Comparison of ENCODE assay signal across 8 cellular contexts in the genomic region with DNA sequence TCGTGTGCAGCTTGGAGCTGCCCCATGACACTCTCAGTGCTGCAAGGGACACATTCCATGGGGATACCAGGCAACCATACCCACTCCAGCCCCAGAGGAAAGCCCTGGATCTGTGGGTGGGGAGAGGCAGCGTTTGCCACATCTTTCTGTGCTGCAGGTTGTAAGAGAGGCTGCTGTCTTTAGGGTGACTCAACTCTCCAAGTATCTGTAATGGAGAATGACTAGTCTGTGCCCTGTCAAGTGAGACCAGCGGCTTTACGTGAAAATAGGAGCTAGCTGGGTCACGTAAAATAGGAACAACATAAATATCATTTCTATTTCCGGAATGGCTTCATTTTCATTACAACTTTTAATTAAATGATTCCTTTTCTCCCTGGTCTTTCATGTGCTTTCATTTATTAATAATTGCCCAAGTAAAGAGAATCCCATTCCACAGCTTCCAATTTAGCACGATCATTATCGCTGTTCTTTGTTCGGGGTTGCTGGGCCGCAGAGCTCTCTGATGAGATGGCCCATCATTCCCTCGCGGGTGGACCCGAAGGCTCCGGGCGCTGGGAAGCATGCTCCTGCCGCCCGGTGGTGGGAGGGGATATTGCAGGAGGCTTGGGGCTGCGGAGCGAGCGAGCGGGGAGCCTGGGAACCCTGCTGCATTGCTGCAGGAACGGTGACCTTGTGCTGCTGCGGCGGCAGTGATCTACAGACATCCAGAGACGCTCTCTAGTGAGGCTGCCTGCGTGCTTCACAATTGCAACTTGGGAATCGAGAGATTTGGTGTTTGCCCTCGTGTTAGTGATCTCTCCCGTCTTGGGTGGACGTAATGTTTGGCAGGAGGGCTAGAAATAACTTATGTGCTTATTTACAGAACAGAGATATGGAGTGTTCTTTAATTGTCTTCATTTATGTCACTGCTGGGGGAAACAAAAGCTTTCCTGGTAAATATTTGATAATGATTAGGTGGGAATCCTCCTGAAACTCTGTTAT. TPM values are rescaled to one million over a fixed set of nuclear protein-coding genes. Genes with fewer than 3 reads are reported as not detected.
DNase-seq lines count a peak whose midpoint lies in the region; ATAC-seq, FAIRE-seq and TF ChIP-seq lines count a peak whose summit lies in the region.

No MANE protein-coding gene starts in this region.

- no peaks in the 10 kb centered on the region for H4K20me1 ChIP-seq in HepG2 (ENCODE audit: insufficient read depth, low read length)

- CTCF ChIA-PET in HepG2 (lab: Yijun Ruan, JAX; ENCODE audit: low intra/inter-chr PET ratio, low total read pairs) = interaction anchor here (1.0 to 2.8 kb wide), 3 partner anchors 213 to 482 kb away, joined by 4 to 18 read pairs (median 14); partner anchors contain the start of gene PRMT3

- DNase-seq in C1 segment of cervical spinal cord (lab: John Stamatoyannopoulos, UW) = peak in 13 of 14 donors; percentile 8 to 79 (median 37)
- peak; percentile 65 for DNase-seq in GM19238 (ENCODE audit: insufficient read length, low spot score)
- DNase-seq in NCI-H2227 (lab: John Stamatoyannopoulos, UW; ENCODE audit: unreplicated experiment) = peak; percentile 92
- peak; percentile 62 for DNase-seq in activated CD4-positive, CD25-positive, alpha-beta regulatory T cell treated with anti-CD3 and anti-CD28 coated beads, Interleukin-2, amount 50 U/mL, for 72 hours
- DNase-seq in chondrocyte (ENCODE audit: low spot score) = no peak
- peak; percentile 55 for DNase-seq in HepG2 (ENCODE audit: low spot score)
- DNase-seq in stimulated activated CD4-positive, alpha-beta T cell treated with anti-CD3 and anti-CD28 coated beads, TNF-alpha, amount 100 ng/mL, for 48 hours (ENCODE audit: low read depth in 3 of 3) = peak; percentile 39 to 57 (median 46)

- H3K36me3 Mint-ChIP-seq in chondrocyte (ENCODE audit: low read depth) = no peaks in the 10 kb centered on the region

- in situ Hi-C loops in HepG2 (cut with HindIII; ENCODE audit: extremely low pct_ligation_motif_present, low pct_unique_long_range_greater_than_20kb) = loop anchor here (5.0 to 25.0 kb wide), 2 partner anchors 223 to 473 kb away; partner anchors contain the start of gene PRMT3

- ATAC-seq in HG03196 (IDR thresholded peaks at IDR 0.05; ENCODE audit: unreplicated experiment) (peak; percentile 99), HepG2 (peak; percentile 98)

- H3K79me2 ChIP-seq in HepG2 (ENCODE audit: insufficient read depth, low read length) = no peaks in the 10 kb centered on the region

- no peak overlapping the region for H2AFZ ChIP-seq in HepG2 (ENCODE audit: low read length)

- 0 out of 2 replicates have a peak overlapping the region, but pooled peaks have one; percentile 30 for H3K4me2 ChIP-seq in HepG2 (ENCODE audit: low read depth, low read length)

- 6% methylated on average over 27 of the region's 30 CpGs for WGBS in HepG2 (ENCODE audit: low lambda C conversion rate)

- H3K9ac ChIP-seq in HepG2 (ENCODE audit: insufficient read depth, low read depth, low read length) = no peak overlapping the region

- BruUV-seq in HepG2 (replicated peaks; lab: Mats Ljungman, UMichigan) = no TSS peak

- TF ChIP-seq POLR2A in HepG2 (IDR thresholded peaks at IDR 0.05; ENCODE audit: insufficient read depth in 1 of 2, low read depth in 2 of 2, low read length in 2 of 2) = no peak

- TF ChIP-seq EP300 in HepG2 (IDR thresholded peaks at IDR 0.05; ENCODE audit: low read depth in 2 of 2, low read length in 2 of 2) (0 out of 4 replicates have a peak, but pooled peaks of 1 of the 2 experiments have one; percentile 25), HepG2 (CRISPR knock-in tag; IDR thresholded peaks at IDR 0.05; ENCODE audit: borderline replicate concordance) (no peak)

- H3K27me3 ChIP-seq in HepG2 (ENCODE audit: control insufficient read depth in 1 of 2, insufficient read depth in 2 of 2, low read length in 2 of 2) = peaks cover 0 to 25% of the 10 kb centered on the region in 2 experiments; a peak in 2 of 5 replicates

- H3K36me3 ChIP-seq in HepG2 (replicated peaks in 1 of 2; ENCODE audit: control insufficient read depth in 1 of 2, insufficient read depth in 2 of 2, low read length in 2 of 2) = no peaks in the 10 kb centered on the region

- POLR2A ChIA-PET in HepG2 (lab: Yijun Ruan, JAX) = no interaction called here

- H3K27ac ChIP-seq in HepG2 (ENCODE audit: extremely low read length, insufficient read depth, low read length) = no peak overlapping the region

- peak; percentile 92 for TF ChIP-seq RAD21 in HepG2 (CRISPR knock-in tag; IDR thresholded peaks at IDR 0.05)

- FAIRE-seq in HepG2 (lab: Jason Lieb, UNC) = peak; percentile 42

- peak overlapping the region; percentile 61 for H3K4me3 Mint-ChIP-seq in chondrocyte (ENCODE audit: unreplicated experiment)

- TF ChIP-seq CTCF in chondrocyte (IDR thresholded peaks at IDR 0.05) (peak; percentile 88), HepG2 (CRISPR knock-in tag; IDR thresholded peaks at IDR 0.05) (peak; percentile 98)

- no peaks in the 10 kb centered on the region for H3K9me3 Mint-ChIP-seq in chondrocyte (ENCODE audit: low read depth)

- peaks cover 12% of the 10 kb centered on the region; the same call in 1 of the 2 replicates for H3K4me1 ChIP-seq in HepG2 (ENCODE audit: insufficient read depth, low read length)

- no peak overlapping the region for H3K4me3 ChIP-seq in HepG2 (replicated peaks in 1 of 3; ENCODE audit: insufficient read depth in 1 of 3, low read depth in 2 of 3, low read length in 3 of 3)

- intact Hi-C loops in HepG2 (cut with micrococcal nuclease; ENCODE audit: unreplicated experiment) = loop anchor here (1.0 to 5.0 kb wide), 3 partner anchors 153 to 481 kb away; no protein-coding TSS in a partner anchor

- no peaks in the 10 kb centered on the region for H3K9me3 ChIP-seq in HepG2 (ENCODE audit: low read length)

- peaks cover 53% of the 10 kb centered on the region for H3K27me3 Mint-ChIP-seq in chondrocyte (ENCODE audit: low read depth)

- peaks cover 7% of the 10 kb centered on the region for H3K4me1 Mint-ChIP-seq in chondrocyte (ENCODE audit: low read depth)

- H3K27ac Mint-ChIP-seq in chondrocyte (ENCODE audit: unreplicated experiment) = no peak overlapping the region

TF ChIP-seq in HepG2, 621 proteins besides CTCF, POLR2A, EP300 and RAD21 (continues in another document):
- no peak for TF ChIP-seq ZNF75D (CRISPR knock-in tag; IDR thresholded peaks at IDR 0.05; ENCODE audit: borderline replicate concordance)
- no peak for TF ChIP-seq ZNF235 (CRISPR knock-in tag; IDR thresholded peaks at IDR 0.05; ENCODE audit: borderline replicate concordance)
- TF ChIP-seq MIXL1 (CRISPR knock-in tag; IDR thresholded peaks at IDR 0.05) = no peak
- peak; percentile 89 for TF ChIP-seq ZNF768 (CRISPR knock-in tag; IDR thresholded peaks at IDR 0.05)
- TF ChIP-seq KLF16 (CRISPR knock-in tag; IDR thresholded peaks at IDR 0.05) = 0 out of 4 replicates have a peak, but pooled peaks of 1 of the 2 experiments have one; percentile 19

RNA-seq across cellular contexts. Expression of gene SLC6A5, which starts 10.6 kb away (rescaled TPM):
- total RNA-seq in chondrocyte (not detected in 3 replicates), HepG2 (2016; rRNA removed; fragmentation: Illumina TruSeq; extraction: Trizol) (not detected in 2 replicates)
- total RNA-seq in HepG2 (2016; cell fraction: cytosol; rRNA removed; fragmentation: Illumina TruSeq; extraction: Trizol; ENCODE audit: low read depth) = not detected in 2 replicates
- not detected in 2 replicates for total RNA-seq in HepG2 (2016; cell fraction: insoluble cytoplasmic fraction; rRNA removed; fragmentation: Illumina TruSeq; extraction: Trizol)
- not detected in 2 replicates for total RNA-seq in HepG2 (2016; cell fraction: membrane; rRNA removed; fragmentation: Illumina TruSeq; extraction: Trizol)
- total RNA-seq in HepG2 (2016; cell fraction: nucleus; rRNA removed; fragmentation: Illumina TruSeq; extraction: Trizol) = not detected in 2 replicates
- polyA plus RNA-seq in HepG2 (2011; rRNA removed) = not detected in 2 replicates
- not detected in 2 replicates for polyA plus RNA-seq in HepG2 (2011; cell fraction: cytosol; rRNA removed)
- polyA plus RNA-seq in HepG2 (2011; cell fraction: nucleus; rRNA removed) = not detected in 2 replicates
- not detected in 2 replicates for polyA plus RNA-seq in HepG2 (2012)
- not detected in 2 replicates for polyA plus RNA-seq in HepG2 (2016; cell fraction: cytosol; fragmentation: Illumina TruSeq; extraction: Trizol; ENCODE audit: low read depth)
- polyA plus RNA-seq in HepG2 (2016; cell fraction: insoluble cytoplasmic fraction; fragmentation: Illumina TruSeq; extraction: Trizol; ENCODE audit: low read depth) = not detected in 2 replicates
- not detected in 2 replicates for polyA plus RNA-seq in HepG2 (2016; cell fraction: membrane; fragmentation: Illumina TruSeq; extraction: Trizol; ENCODE audit: low read depth)
- polyA plus RNA-seq in HepG2 (2016; cell fraction: nucleus; fragmentation: Illumina TruSeq; extraction: Trizol; ENCODE audit: insufficient read depth, low read depth) = not detected in 2 replicates
- polyA minus RNA-seq in HepG2 (2011; rRNA and poly(A)+ RNA removed; ENCODE audit: low replicate concordance) = not detected in 2 replicates
- polyA minus RNA-seq in HepG2 (2011; cell fraction: cytosol; rRNA and poly(A)+ RNA removed) = not detected in 2 replicates
- not detected in 2 replicates for polyA minus RNA-seq in HepG2 (2011; cell fraction: nucleus; rRNA and poly(A)+ RNA removed)

RNA-seq across cellular contexts. Expression of gene NELL1, which starts 59.4 kb away (rescaled TPM):
- total RNA-seq in chondrocyte (not detected in 3 replicates), HepG2 (2016; rRNA removed; fragmentation: Illumina TruSeq; extraction: Trizol) (not detected in 2 replicates)
- total RNA-seq in HepG2 (2016; cell fraction: cytosol; rRNA removed; fragmentation: Illumina TruSeq; extraction: Trizol; ENCODE audit: low read depth) = not detected in 2 replicates
- total RNA-seq in HepG2 (2016; cell fraction: insoluble cytoplasmic fraction; rRNA removed; fragmentation: Illumina TruSeq; extraction: Trizol) = not detected in 2 replicates
- not detected in 2 replicates for total RNA-seq in HepG2 (2016; cell fraction: membrane; rRNA removed; fragmentation: Illumina TruSeq; extraction: Trizol)
- not detected in 2 replicates for total RNA-seq in HepG2 (2016; cell fraction: nucleus; rRNA removed; fragmentation: Illumina TruSeq; extraction: Trizol)
- polyA plus RNA-seq in HepG2 (2011; rRNA removed) = not detected in 2 replicates
- polyA plus RNA-seq in HepG2 (2011; cell fraction: cytosol; rRNA removed) = not detected in 2 replicates
- not detected in 2 replicates for polyA plus RNA-seq in HepG2 (2011; cell fraction: nucleus; rRNA removed)
- not detected in 2 replicates for polyA plus RNA-seq in HepG2 (2012)
- not detected in 2 replicates for polyA plus RNA-seq in HepG2 (2016; cell fraction: cytosol; fragmentation: Illumina TruSeq; extraction: Trizol; ENCODE audit: low read depth)
- polyA plus RNA-seq in HepG2 (2016; cell fraction: insoluble cytoplasmic fraction; fragmentation: Illumina TruSeq; extraction: Trizol; ENCODE audit: low read depth) = not detected in 2 replicates
- polyA plus RNA-seq in HepG2 (2016; cell fraction: membrane; fragmentation: Illumina TruSeq; extraction: Trizol; ENCODE audit: low read depth) = not detected in 2 replicates
- polyA plus RNA-seq in HepG2 (2016; cell fraction: nucleus; fragmentation: Illumina TruSeq; extraction: Trizol; ENCODE audit: insufficient read depth, low read depth) = not detected in 2 replicates
- polyA minus RNA-seq in HepG2 (2011; rRNA and poly(A)+ RNA removed; ENCODE audit: low replicate concordance) = not detected in 2 replicates
- polyA minus RNA-seq in HepG2 (2011; cell fraction: cytosol; rRNA and poly(A)+ RNA removed) = not detected in 2 replicates
- not detected in 2 replicates for polyA minus RNA-seq in HepG2 (2011; cell fraction: nucleus; rRNA and poly(A)+ RNA removed)
